12 cellular contexts compared by ENCODE assay signal in the genomic region with DNA sequence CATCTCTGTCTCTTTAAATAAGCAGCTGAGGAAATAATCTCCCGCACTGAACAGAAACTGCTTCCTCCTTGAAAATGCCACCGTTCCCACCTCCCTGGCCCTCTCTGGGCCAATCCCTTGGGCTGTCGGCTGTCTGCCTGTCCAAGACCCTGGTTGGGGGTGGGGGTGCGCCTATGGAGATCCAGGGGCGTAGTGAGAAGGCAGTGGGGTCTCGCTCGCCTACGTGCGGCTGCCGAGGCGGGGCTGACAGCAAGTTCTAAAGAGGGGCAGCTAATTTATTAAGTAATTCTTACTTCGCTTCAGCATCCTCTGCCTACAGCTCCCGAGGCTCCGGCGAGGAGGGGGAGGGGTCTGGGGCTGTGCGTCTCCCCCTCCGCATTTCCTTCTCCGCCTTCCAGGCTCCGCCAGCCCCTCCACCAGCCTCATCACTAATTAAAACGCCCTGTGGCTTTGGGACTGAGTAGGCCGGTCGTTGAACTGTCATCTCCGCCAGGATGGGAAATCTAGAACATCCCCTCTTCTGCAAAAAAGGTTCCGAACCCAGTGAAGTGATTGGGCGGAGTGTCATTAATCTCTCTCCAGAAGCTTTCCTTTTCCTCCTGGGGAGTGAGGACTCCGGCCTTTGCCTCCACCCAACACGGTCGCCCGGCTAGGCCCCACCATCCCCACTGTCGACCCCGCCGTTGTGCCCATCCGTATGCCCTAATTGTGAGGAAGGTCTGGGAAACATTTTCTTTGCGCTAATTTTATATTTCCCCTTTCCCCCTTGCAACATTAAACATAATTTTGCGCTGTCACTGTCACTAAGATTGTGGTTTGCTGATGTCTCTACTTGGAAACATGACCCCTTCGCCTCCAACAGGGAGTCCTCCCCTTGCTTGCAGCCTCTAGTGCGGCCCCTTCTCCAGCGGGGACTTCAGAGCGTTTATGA. TPM values are rescaled to one million over a fixed set of nuclear protein-coding genes. Genes with fewer than 3 reads are reported as not detected.
DNase-seq lines count a peak whose midpoint lies in the region; ATAC-seq, FAIRE-seq and TF ChIP-seq lines count a peak whose summit lies in the region.
"Had no signal": no experiment of that assay in that cellular context is flagged by ENCODE, and none has a peak within 500 bp of the region (broad histone marks: within the 10 kb centered on the region; RNA-seq: fewer than 3 reads in every experiment).

No MANE protein-coding gene starts in this region.

- ATAC-seq in upper lobe of right lung, result no peak
- ATAC-seq: stimulated activated naive CD8-positive, alpha-beta T cell treated with anti-CD3 and anti-CD28 coated beads, Interleukin-15, amount 100 ng/mL, for 72 hours had no signal

- DNase-seq in NCI-H82 (lab: John Stamatoyannopoulos, UW) (peak; percentile 65), NCI-H82 treated with DMSO at 0.1 percent for 48 hours (lab: John Stamatoyannopoulos, UW; ENCODE audit: unreplicated experiment) (no peak), lung microvascular endothelial cell (ENCODE audit: low read depth in 2 of 2) (peak; percentile 67 to 79), upper lobe of right lung (no peak), SKM-1 (lab: John Stamatoyannopoulos, UW; ENCODE audit: unreplicated experiment) (no peak)
- DNase-seq in activated CD4-positive, alpha-beta T cell treated with anti-CD3 and anti-CD28 coated beads for 1 hour, result no peak
- DNase-seq in activated CD4-positive, alpha-beta T cell treated with anti-CD3 and anti-CD28 coated beads, Interleukin-2, amount 50 U/mL, for 48 hours, result no peak
- DNase-seq: KBM-7; stimulated activated naive CD8-positive, alpha-beta T cell treated with anti-CD3 and anti-CD28 coated beads, Interleukin-15, amount 100 ng/mL, for 72 hours had no signal

- H3K4me3 ChIP-seq in upper lobe of right lung, result peak overlapping the region; percentile 56

- peaks cover 6% of the 10 kb centered on the region for H3K4me1 ChIP-seq in upper lobe of right lung

- intact Hi-C loops in upper lobe of right lung (cut with DNase I), result loop anchor here (10.0 kb wide), 1 partner anchor 1093 kb away; no protein-coding TSS in a partner anchor

- no peaks in the 10 kb centered on the region for H3K36me3 ChIP-seq in upper lobe of right lung

- H3K9me3 ChIP-seq in upper lobe of right lung, result no peaks in the 10 kb centered on the region

- peak; percentile 8 for FAIRE-seq in endometrium (lab: Jason Lieb, UNC)
- FAIRE-seq: A204.1, H54 had no signal

- peak overlapping the region; percentile 83 for H3K27ac ChIP-seq in upper lobe of right lung

- no peak for TF ChIP-seq CTCF in upper lobe of right lung (IDR thresholded peaks at IDR 0.05)

- peaks cover 14% of the 10 kb centered on the region for H3K27me3 ChIP-seq in upper lobe of right lung

RNA-seq across cellular contexts. Expression of a gene that starts 16.9 kb away (rescaled TPM):
- total RNA-seq in lung microvascular endothelial cell, result 17.4 and 25.0 TPM in 2 replicates
- 88.1 TPM for total RNA-seq in upper lobe of right lung

Comparison
In these comparisons a context has a peak if more than half of its experiments do, and no peak if none do; other contexts are left out.
1. DNase-seq: peak in NCI-H82 (single experiment) and lung microvascular endothelial cell (2 of 2); none in NCI-H82 treated with DMSO at 0.1 percent for 48 hours (single experiment), upper lobe of right lung (single experiment), activated CD4-positive, alpha-beta T cell treated with anti-CD3 and anti-CD28 coated beads for 1 hour (single experiment), SKM-1 (single experiment) and activated CD4-positive, alpha-beta T cell treated with anti-CD3 and anti-CD28 coated beads, Interleukin-2, amount 50 U/mL, for 48 hours (0 of 2).